ENCODE assay signal across 1 cellular context in the genomic region with DNA sequence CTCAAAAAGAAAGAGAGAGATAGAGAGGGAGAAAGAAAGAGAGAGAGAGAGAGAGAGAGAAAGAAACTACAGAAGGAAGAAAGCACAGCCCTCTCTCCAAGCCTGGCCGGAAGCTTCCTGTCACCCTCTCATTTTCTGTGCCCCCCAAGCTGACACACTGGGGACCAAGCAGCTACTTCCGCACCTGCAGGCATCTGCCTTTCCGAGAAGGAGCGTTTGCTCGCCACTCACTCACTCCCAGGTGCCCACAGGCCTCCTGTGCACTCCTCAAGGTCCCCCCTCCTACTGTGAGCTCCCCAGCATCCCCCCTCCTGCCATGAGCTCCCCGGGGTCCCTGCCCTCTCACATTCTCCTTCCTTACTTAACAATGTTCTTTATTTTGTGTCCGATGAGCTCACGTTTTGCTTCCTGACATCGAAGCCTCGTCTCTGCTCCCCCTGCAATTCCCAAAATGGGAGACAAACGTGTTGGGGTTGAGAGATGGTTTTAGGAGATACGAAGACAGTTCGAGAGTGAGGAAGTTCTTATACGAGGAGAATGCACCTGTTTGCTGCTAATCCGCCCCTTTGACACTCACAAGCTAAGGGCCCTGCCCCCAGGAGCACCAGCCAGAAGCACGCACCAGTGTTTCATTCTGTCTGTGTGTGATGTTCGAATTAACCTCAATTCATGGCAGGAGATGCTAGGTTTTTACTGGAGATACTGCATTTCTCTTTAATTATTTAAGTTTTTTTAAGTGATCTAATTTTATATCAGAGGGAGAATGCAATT.
TF ChIP-seq lines count a peak whose summit lies in the region.

No MANE protein-coding gene starts in this region.

TF ChIP-seq in HepG2, 621 proteins besides CTCF, POLR2A, EP300 and RAD21 (continued from another document):
- TF ChIP-seq RXRA (CRISPR knock-in tag; IDR thresholded peaks at IDR 0.05) (no peak), BCL6 (CRISPR knock-in tag; IDR thresholded peaks at IDR 0.05) (no peak), NFRKB (IDR thresholded peaks at IDR 0.05) (no peak), ZFYVE20 (CRISPR knock-in tag; IDR thresholded peaks at IDR 0.05; ENCODE audit: borderline replicate concordance, low read depth) (no peak), HNRNPH1 (optimal IDR thresholded peaks at IDR 0.05; ENCODE audit: low read depth, low read length) (no peak), ZBTB7B (CRISPR knock-in tag; IDR thresholded peaks at IDR 0.05) (no peak), SOX6 (IDR thresholded peaks at IDR 0.05) (no peak), SOX6 (CRISPR knock-in tag; IDR thresholded peaks at IDR 0.05) (no peak), ZBTB1 (CRISPR knock-in tag; IDR thresholded peaks at IDR 0.05; ENCODE audit: borderline replicate concordance) (no peak), CREM (IDR thresholded peaks at IDR 0.05) (no peak), CREM (CRISPR knock-in tag; IDR thresholded peaks at IDR 0.05) (no peak)
- TF ChIP-seq, protein P1, sequence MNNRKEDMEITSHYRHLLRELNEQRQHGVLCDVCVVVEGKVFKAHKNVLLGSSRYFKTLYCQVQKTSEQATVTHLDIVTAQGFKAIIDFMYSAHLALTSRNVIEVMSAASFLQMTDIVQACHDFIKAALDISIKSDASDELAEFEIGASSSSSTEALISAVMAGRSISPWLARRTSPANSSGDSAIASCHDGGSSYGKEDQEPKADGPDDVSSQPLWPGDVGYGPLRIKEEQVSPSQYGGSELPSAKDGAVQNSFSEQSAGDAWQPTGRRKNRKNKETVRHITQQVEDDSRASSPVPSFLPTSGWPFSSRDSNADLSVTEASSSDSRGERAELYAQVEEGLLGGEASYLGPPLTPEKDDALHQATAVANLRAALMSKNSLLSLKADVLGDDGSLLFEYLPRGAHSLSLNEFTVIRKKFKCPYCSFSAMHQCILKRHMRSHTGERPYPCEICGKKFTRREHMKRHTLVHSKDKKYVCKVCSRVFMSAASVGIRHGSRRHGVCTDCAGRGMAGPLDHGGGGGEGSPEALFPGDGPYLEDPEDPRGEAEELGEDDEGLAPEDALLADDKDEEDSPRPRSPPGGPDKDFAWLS (CRISPR knock-in tag; IDR thresholded peaks at IDR 0.05; ENCODE audit: borderline replicate concordance): no peak
- TF ChIP-seq, protein P2, sequence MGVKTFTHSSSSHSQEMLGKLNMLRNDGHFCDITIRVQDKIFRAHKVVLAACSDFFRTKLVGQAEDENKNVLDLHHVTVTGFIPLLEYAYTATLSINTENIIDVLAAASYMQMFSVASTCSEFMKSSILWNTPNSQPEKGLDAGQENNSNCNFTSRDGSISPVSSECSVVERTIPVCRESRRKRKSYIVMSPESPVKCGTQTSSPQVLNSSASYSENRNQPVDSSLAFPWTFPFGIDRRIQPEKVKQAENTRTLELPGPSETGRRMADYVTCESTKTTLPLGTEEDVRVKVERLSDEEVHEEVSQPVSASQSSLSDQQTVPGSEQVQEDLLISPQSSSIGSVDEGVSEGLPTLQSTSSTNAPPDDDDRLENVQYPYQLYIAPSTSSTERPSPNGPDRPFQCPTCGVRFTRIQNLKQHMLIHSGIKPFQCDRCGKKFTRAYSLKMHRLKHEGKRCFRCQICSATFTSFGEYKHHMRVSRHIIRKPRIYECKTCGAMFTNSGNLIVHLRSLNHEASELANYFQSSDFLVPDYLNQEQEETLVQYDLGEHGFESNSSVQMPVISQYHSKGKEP (CRISPR knock-in tag; IDR thresholded peaks at IDR 0.05): no peak
- TF ChIP-seq, protein P3, sequence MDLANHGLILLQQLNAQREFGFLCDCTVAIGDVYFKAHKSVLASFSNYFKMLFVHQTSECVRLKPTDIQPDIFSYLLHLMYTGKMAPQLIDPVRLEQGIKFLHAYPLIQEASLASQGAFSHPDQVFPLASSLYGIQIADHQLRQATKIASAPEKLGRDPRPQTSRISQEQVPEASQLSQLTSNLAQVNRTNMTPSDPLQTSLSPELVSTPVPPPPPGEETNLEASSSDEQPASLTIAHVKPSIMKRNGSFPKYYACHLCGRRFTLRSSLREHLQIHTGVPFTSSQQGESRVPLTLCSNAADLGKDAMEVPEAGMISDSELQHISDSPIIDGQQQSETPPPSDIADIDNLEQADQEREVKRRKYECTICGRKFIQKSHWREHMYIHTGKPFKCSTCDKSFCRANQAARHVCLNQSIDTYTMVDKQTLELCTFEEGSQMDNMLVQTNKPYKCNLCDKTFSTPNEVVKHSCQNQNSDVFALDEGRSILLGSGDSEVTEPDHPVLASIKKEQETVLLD (CRISPR knock-in tag; IDR thresholded peaks at IDR 0.05; ENCODE audit: low read depth): no peak
- TF ChIP-seq, protein P4, sequence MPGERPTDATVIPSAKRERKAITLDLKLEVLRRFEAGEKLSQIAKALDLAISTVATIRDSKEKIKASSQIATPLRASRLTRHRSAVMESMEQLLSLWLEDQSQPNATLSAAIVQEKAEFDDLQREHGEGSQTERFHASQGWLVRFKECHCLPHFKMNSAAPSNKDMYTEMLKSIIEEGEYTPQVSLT (CRISPR knock-in tag; IDR thresholded peaks at IDR 0.05; ENCODE audit: borderline replicate concordance, low read depth): no peak
- TF ChIP-seq, protein P5, sequence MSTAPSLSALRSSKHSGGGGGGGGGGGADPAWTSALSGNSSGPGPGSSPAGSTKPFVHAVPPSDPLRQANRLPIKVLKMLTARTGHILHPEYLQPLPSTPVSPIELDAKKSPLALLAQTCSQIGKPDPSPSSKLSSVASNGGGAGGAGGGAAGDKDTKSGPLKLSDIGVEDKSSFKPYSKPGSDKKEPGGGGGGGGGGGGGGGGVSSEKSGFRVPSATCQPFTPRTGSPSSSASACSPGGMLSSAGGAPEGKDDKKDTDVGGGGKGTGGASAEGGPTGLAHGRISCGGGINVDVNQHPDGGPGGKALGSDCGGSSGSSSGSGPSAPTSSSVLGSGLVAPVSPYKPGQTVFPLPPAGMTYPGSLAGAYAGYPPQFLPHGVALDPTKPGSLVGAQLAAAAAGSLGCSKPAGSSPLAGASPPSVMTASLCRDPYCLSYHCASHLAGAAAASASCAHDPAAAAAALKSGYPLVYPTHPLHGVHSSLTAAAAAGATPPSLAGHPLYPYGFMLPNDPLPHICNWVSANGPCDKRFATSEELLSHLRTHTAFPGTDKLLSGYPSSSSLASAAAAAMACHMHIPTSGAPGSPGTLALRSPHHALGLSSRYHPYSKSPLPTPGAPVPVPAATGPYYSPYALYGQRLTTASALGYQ (CRISPR knock-in tag; IDR thresholded peaks at IDR 0.05): no peak
TF ChIP-seq in HepG2: peak in this region for 0.
